Comparison of ENCODE assay signal across 10 cellular contexts in genomic region chr4:123986268-123986798, GRCh38.
DNase-seq lines count a peak whose midpoint lies in the region; FAIRE-seq and TF ChIP-seq lines count a peak whose summit lies in the region.
"Had no signal": no experiment of that assay in that cellular context is flagged by ENCODE, and none has a peak within 500 bp of the region (broad histone marks: within the 10 kb centered on the region; RNA-seq: fewer than 3 reads in every experiment).

No MANE protein-coding gene starts in this region.

- H3K4me2 ChIP-seq in endothelial cell of umbilical vein (ENCODE audit: insufficient read depth, low read length), result peak overlapping the region; percentile 44

- H3K4me1 ChIP-seq in endothelial cell of umbilical vein (ENCODE audit: control insufficient read depth, extremely low read depth, insufficient read depth, low read length) (peaks cover 41% of the 10 kb centered on the region), mesodermal cell (ENCODE audit: control insufficient read depth, insufficient read depth, low read length, poor library complexity, severe bottlenecking) (peaks cover 5% of the 10 kb centered on the region)

- no peaks in the 10 kb centered on the region for H4K20me1 ChIP-seq in endothelial cell of umbilical vein (replicated peaks; ENCODE audit: control insufficient read depth, extremely low read depth, insufficient read depth, low read length)

- no peaks in the 10 kb centered on the region for H3K9me3 ChIP-seq in endothelial cell of umbilical vein (replicated peaks; ENCODE audit: control insufficient read depth, insufficient read depth, low read length)
- H3K9me3 ChIP-seq in mesodermal cell (ENCODE audit: control insufficient read depth, low read length), result peaks cover 5% of the 10 kb centered on the region

- peak; percentile 75 for FAIRE-seq in endothelial cell of umbilical vein (lab: Jason Lieb, UNC)

- POLR2A ChIA-PET in endothelial cell of umbilical vein (lab: Charles Lee), result interaction anchor here (0.7 kb wide), 1 partner anchor 67 kb away, joined by 3 read pairs; no protein-coding TSS in a partner anchor

- CTCF ChIA-PET in endothelial cell of umbilical vein (lab: Charles Lee), result interaction anchor here (0.9 kb wide), 1 partner anchor 51 kb away, joined by 3 read pairs; no protein-coding TSS in a partner anchor

- TF ChIP-seq POLR2A in endothelial cell of umbilical vein (IDR thresholded peaks at IDR 0.05; ENCODE audit: low read depth, low read length), result no peak

- DNase-seq in NCI-H526 (lab: John Stamatoyannopoulos, UW) (peak; percentile 4 to 21), NCI-H526 treated with DMSO at 0.1 percent for 48 hours (lab: John Stamatoyannopoulos, UW) (no peak), endothelial cell of umbilical vein (ENCODE audit: low read depth, low spot score) (peak; percentile 99), DMS153 treated with DMSO at 0.1 percent for 48 hours (lab: John Stamatoyannopoulos, UW; ENCODE audit: unreplicated experiment) (no peak), NK-92 (lab: John Stamatoyannopoulos, UW; ENCODE audit: unreplicated experiment) (no peak), NCI-H1105 treated with DMSO at 0.1 percent for 48 hours (lab: John Stamatoyannopoulos, UW) (no peak)
- DNase-seq in activated CD4-positive, alpha-beta T cell treated with anti-CD3 and anti-CD28 coated beads for 48 hours, result no peak
- DNase-seq: activated effector memory CD4-positive, alpha-beta T cell treated with anti-CD3 and anti-CD28 coated beads, Interleukin-2, amount 50 U/mL, for 16 hours had no signal

- H3K4me3 ChIP-seq in endothelial cell of umbilical vein (replicated peaks in 1 of 3; ENCODE audit: insufficient read depth in 1 of 3, low read depth in 1 of 3, low read length in 3 of 3), result no peak overlapping the region
- no peak overlapping the region for H3K4me3 ChIP-seq in mesodermal cell (ENCODE audit: extremely low read depth, insufficient read depth, low read length, poor library complexity, severe bottlenecking)

- H3K9ac ChIP-seq in endothelial cell of umbilical vein (replicated peaks; ENCODE audit: extremely low read depth, insufficient read depth, low read length), result peak overlapping the region; percentile 78

- dilution Hi-C loops in endothelial cell of umbilical vein (cut with MboI; ENCODE audit: extremely low pct_ligation_motif_present, low sequenced_read_pairs), result no loop called here

- no peak for TF ChIP-seq CTCF in endothelial cell of umbilical vein (IDR thresholded peaks at IDR 0.05; ENCODE audit: extremely low read depth in 1 of 2, insufficient read depth in 1 of 2, low read depth in 1 of 2, low read length in 2 of 2)

- no peaks in the 10 kb centered on the region for H3K9me1 ChIP-seq in endothelial cell of umbilical vein (replicated peaks; ENCODE audit: control insufficient read depth, extremely low read depth, insufficient read depth, low read length)

- no peaks in the 10 kb centered on the region for H3K79me2 ChIP-seq in endothelial cell of umbilical vein (ENCODE audit: control insufficient read depth, insufficient read depth, low read length)

- intact Hi-C loops in endothelial cell of umbilical vein (cut with micrococcal nuclease), result loop anchor here (1.0 to 10.0 kb wide), 19 partner anchors 10 to 956 kb away; partner anchors contain the start of gene SPRY1

- no peaks in the 10 kb centered on the region for H3K36me3 ChIP-seq in endothelial cell of umbilical vein (ENCODE audit: control insufficient read depth in 2 of 2, extremely low read depth in 1 of 2, insufficient read depth in 2 of 2, low read length in 2 of 2)
- H3K36me3 ChIP-seq in mesodermal cell (ENCODE audit: control insufficient read depth, insufficient read depth, low read length), result no peaks in the 10 kb centered on the region

- no peaks in the 10 kb centered on the region for H3K27me3 ChIP-seq in endothelial cell of umbilical vein (ENCODE audit: control insufficient read depth in 2 of 2, insufficient read depth in 2 of 2, low read length in 2 of 2)

- no peak overlapping the region for H2AFZ ChIP-seq in endothelial cell of umbilical vein (ENCODE audit: low read depth, low read length)

- no TSS peak for BruUV-seq in endothelial cell of umbilical vein (replicated peaks; lab: Mats Ljungman, UMichigan)

- H3K27ac ChIP-seq in endothelial cell of umbilical vein (ENCODE audit: insufficient read depth, low read depth, low read length) (peak overlapping the region; percentile 98), mesodermal cell (ENCODE audit: low read depth, low read length, severe bottlenecking) (peak overlapping the region; percentile 62)
- H3K27ac ChIP-seq: 22Rv1 had no signal

- WGBS in mesodermal cell (ENCODE audit: insufficient coverage in 2 of 2), 2 experiments, result 100% methylated on average over 1 of the region's 2 CpGs

TF ChIP-seq in endothelial cell of umbilical vein, 7 proteins besides CTCF, POLR2A, EP300 and RAD21:
- TF ChIP-seq EZH2 (IDR thresholded peaks at IDR 0.05; ENCODE audit: borderline replicate concordance, low read depth, low read length, severe bottlenecking), result no peak
- TF ChIP-seq POLR2AphosphoS5 (IDR thresholded peaks at IDR 0.05; ENCODE audit: insufficient read depth, low read depth, low read length), result peak; percentile 22
- peak; percentile 88 for TF ChIP-seq JUN (IDR thresholded peaks at IDR 0.05; ENCODE audit: borderline replicate concordance, insufficient read depth, insufficient read length, low read depth)
- TF ChIP-seq FOS (IDR thresholded peaks at IDR 0.05; ENCODE audit: borderline replicate concordance, insufficient read depth, low read length), result peak; percentile 44

Comparison
In these comparisons a context has a peak if more than half of its experiments do, and no peak if none do; other contexts are left out.
1. DNase-seq: peak in NCI-H526 (2 of 2) and endothelial cell of umbilical vein (single experiment); none in NCI-H526 treated with DMSO at 0.1 percent for 48 hours (single experiment), DMS153 treated with DMSO at 0.1 percent for 48 hours (single experiment), NK-92 (single experiment), NCI-H1105 treated with DMSO at 0.1 percent for 48 hours (single experiment) and activated CD4-positive, alpha-beta T cell treated with anti-CD3 and anti-CD28 coated beads for 48 hours (single experiment).